In the genomic region with DNA sequence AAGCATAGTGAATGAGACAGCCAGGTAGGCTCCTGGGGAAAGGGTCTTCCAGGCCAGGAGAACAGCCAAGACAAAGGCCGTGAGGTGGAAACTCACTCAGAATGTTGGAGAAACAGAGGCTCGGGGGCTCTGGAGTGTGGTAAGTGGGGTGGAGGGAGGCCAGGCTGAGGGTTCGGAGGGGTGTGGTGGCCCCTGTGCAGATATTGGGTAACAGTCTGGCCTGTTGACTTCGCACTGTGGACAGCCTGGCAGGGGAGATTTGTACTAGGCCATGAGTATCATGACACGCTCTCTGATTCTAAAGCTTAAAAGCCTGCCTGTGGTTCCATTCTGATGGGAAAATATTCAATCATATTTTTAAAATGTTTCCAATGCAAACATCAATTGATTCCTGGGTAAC, we compare ENCODE assay signal across 22 cellular contexts.
"Had no signal": no experiment of that assay in that cellular context is flagged by ENCODE, and none has a peak within 500 bp of the region (broad histone marks: within the 10 kb centered on the region; RNA-seq: fewer than 3 reads in every experiment).

No MANE protein-coding gene starts in this region.

- H3K27ac Mint-ChIP-seq: activated CD4-positive, alpha-beta memory T cell treated with anti-CD3 and anti-CD28 coated beads for 36 hours; activated naive CD8-positive, alpha-beta T cell treated with anti-CD3 and anti-CD28 coated beads, Interleukin-2, amount 10 ng/mL, durations not matched to agents 7 days and 5 days; activated T-helper 2 cell treated with anti-CD3 and anti-CD28 coated beads, Interferon-gamma antibody, Interleukin-2, Interleukin-4, amounts not matched to agents 10 μg/mL and 5 μg/mL and 100 μg/mL, durations not matched to agents 14 hours and 24 hours and 36 hours; naive thymus-derived CD4-positive, alpha-beta T cell; neural progenitor cell; stimulated activated memory B cell treated with anti-CD40 and anti-IgM and Interleukin-4, amounts not matched to agents 10 μg/mL and 1 μg/mL and 100 μg/mL, for 72 hours had no signal

- ATAC-seq: gastroesophageal sphincter; heart left ventricle; naive thymus-derived CD4-positive, alpha-beta T cell; sciatic nerve; stimulated activated memory B cell treated with anti-CD40 and anti-IgM and Interleukin-4, amounts not matched to agents 10 μg/mL and 1 μg/mL and 100 μg/mL, for 72 hours had no signal

- H3K27me3 ChIP-seq: breast epithelium, colonic mucosa, gastroesophageal sphincter, heart left ventricle, neural progenitor cell, SJSA1, transverse colon had no signal

- H3K4me3 ChIP-seq: breast epithelium, colonic mucosa, gastroesophageal sphincter, heart left ventricle, neural progenitor cell, SJSA1, transverse colon had no signal

- H3K4me1 ChIP-seq: breast epithelium, SJSA1 had no signal

- H3K27ac ChIP-seq: breast epithelium, colonic mucosa, gastroesophageal sphincter, heart left ventricle, neural progenitor cell, SJSA1, transverse colon had no signal

- DNase-seq: activated CD4-positive, alpha-beta memory T cell treated with anti-CD3 and anti-CD28 coated beads for 36 hours; activated CD4-positive, alpha-beta T cell treated with anti-CD3 and anti-CD28 coated beads for 4 hours; activated CD4-positive, CD25-positive, alpha-beta regulatory T cell; activated naive CD4-positive, alpha-beta T cell; activated naive CD8-positive, alpha-beta T cell treated with anti-CD3 and anti-CD28 coated beads, Interleukin-2, amount 10 ng/mL, durations not matched to agents 7 days and 5 days; activated T-cell treated with anti-CD3 and anti-CD28 coated beads, Interleukin-2, amount 50 U/mL, for 1 hour; amniotic stem cell; colonic mucosa; heart left ventricle; kidney; naive thymus-derived CD4-positive, alpha-beta T cell; stimulated activated CD4-positive, alpha-beta T cell treated with anti-CD3 and anti-CD28 coated beads, Interleukin-15, amount 100 ng/mL, for 24 hours; T-helper 1 cell; T-helper 9 cell; transverse colon had no signal

- H3K36me3 ChIP-seq: breast epithelium, colonic mucosa, gastroesophageal sphincter, heart left ventricle, neural progenitor cell, SJSA1, transverse colon had no signal

- H3K9ac ChIP-seq: neural progenitor cell had no signal

- H3K9me3 ChIP-seq: breast epithelium, colonic mucosa, gastroesophageal sphincter, SJSA1, transverse colon had no signal

- H2AFZ ChIP-seq: neural progenitor cell had no signal

- H3K27me3 Mint-ChIP-seq: activated CD4-positive, alpha-beta memory T cell treated with anti-CD3 and anti-CD28 coated beads for 36 hours had no signal

- H3K4me2 ChIP-seq: neural progenitor cell had no signal

- H3K9me3 Mint-ChIP-seq: activated CD4-positive, alpha-beta memory T cell treated with anti-CD3 and anti-CD28 coated beads for 36 hours; activated naive CD8-positive, alpha-beta T cell treated with anti-CD3 and anti-CD28 coated beads, Interleukin-2, amount 10 ng/mL, durations not matched to agents 7 days and 5 days; activated T-helper 2 cell treated with anti-CD3 and anti-CD28 coated beads, Interferon-gamma antibody, Interleukin-2, Interleukin-4, amounts not matched to agents 10 μg/mL and 5 μg/mL and 100 μg/mL, durations not matched to agents 14 hours and 24 hours and 36 hours; stimulated activated memory B cell treated with anti-CD40 and anti-IgM and Interleukin-4, amounts not matched to agents 10 μg/mL and 1 μg/mL and 100 μg/mL, for 72 hours had no signal

- H3K4me3 Mint-ChIP-seq: activated CD4-positive, alpha-beta memory T cell treated with anti-CD3 and anti-CD28 coated beads for 36 hours; activated naive CD8-positive, alpha-beta T cell treated with anti-CD3 and anti-CD28 coated beads, Interleukin-2, amount 10 ng/mL, durations not matched to agents 7 days and 5 days; naive thymus-derived CD4-positive, alpha-beta T cell; neural progenitor cell; stimulated activated memory B cell treated with anti-CD40 and anti-IgM and Interleukin-4, amounts not matched to agents 10 μg/mL and 1 μg/mL and 100 μg/mL, for 72 hours had no signal

- H3K4me1 Mint-ChIP-seq: stimulated activated memory B cell treated with anti-CD40 and anti-IgM and Interleukin-4, amounts not matched to agents 10 μg/mL and 1 μg/mL and 100 μg/mL, for 72 hours had no signal

- H3K36me3 Mint-ChIP-seq: activated CD4-positive, alpha-beta memory T cell treated with anti-CD3 and anti-CD28 coated beads for 36 hours; activated naive CD8-positive, alpha-beta T cell treated with anti-CD3 and anti-CD28 coated beads, Interleukin-2, amount 10 ng/mL, durations not matched to agents 7 days and 5 days; naive thymus-derived CD4-positive, alpha-beta T cell; neural progenitor cell; stimulated activated memory B cell treated with anti-CD40 and anti-IgM and Interleukin-4, amounts not matched to agents 10 μg/mL and 1 μg/mL and 100 μg/mL, for 72 hours had no signal
